ENCODE assay signal across 30 cellular contexts in the genomic region with DNA sequence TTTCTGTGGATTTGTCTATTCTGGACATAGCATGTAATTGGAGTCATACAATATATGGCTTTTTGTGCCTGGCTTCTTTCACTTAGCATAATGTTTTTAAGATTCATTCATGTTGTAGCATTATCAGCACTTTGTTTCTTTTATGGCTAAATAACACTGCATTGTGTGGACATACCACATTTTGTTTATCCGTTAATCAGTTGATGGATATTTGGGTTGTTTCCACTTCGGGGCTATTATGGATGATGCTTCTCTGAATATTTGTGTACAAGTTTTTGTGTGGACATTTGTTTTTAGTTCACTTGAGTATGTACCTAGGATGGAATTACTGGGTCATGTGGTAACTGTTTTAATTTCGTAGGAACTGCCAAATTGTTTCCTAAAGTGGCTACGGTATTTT.
"Had no signal": no experiment of that assay in that cellular context is flagged by ENCODE, and none has a peak within 500 bp of the region (broad histone marks: within the 10 kb centered on the region; RNA-seq: fewer than 3 reads in every experiment).

No MANE protein-coding gene starts in this region.

- H3K4me3 Mint-ChIP-seq: activated CD4-positive, alpha-beta memory T cell treated with anti-CD3 and anti-CD28 coated beads for 36 hours; activated CD4-positive, alpha-beta T cell treated with anti-CD3 and anti-CD28 coated beads, Interleukin-2, amount 10 ng/mL, durations not matched to agents 24 days and 14 days; activated naive CD4-positive, alpha-beta T cell treated with anti-CD3 and anti-CD28 coated beads, Interleukin-2, amount 10 ng/mL, durations not matched to agents 7 days and 5 days; activated T-helper 1 cell treated with anti-CD3 and anti-CD28 coated beads, Interleukin-12 subunit alpha, Interleukin-12 subunit beta, Interleukin-2, Interleukin-4 antibody, amounts not matched to agents 30 ng/mL and 10 ng/mL and 1 ng/mL, durations not matched to agents 14 hours and 24 hours and 36 hours; immature natural killer cell; memory B cell; T-helper 1 cell treated with Interleukin-12 subunit alpha and Interleukin-12 subunit beta and Interleukin-4 antibody, amounts not matched to agents 30 μg/mL and 1 μg/mL, for 36 hours had no signal

- DNase-seq: activated CD4-positive, alpha-beta memory T cell treated with anti-CD3 and anti-CD28 coated beads for 36 hours; activated CD4-positive, alpha-beta T cell treated with anti-CD3 and anti-CD28 coated beads, Interleukin-2, amount 10 ng/mL, durations not matched to agents 24 days and 14 days; activated CD8-positive, alpha-beta memory T cell treated with anti-CD3 and anti-CD28 coated beads, Interleukin-2, amount 50 U/mL, for 4 hours; activated effector memory CD4-positive, alpha-beta T cell treated with anti-CD3 and anti-CD28 coated beads, Interleukin-2, amount 50 U/mL, for 16 hours; activated naive CD4-positive, alpha-beta T cell treated with anti-CD3 and anti-CD28 coated beads, Interleukin-2, amount 10 ng/mL, durations not matched to agents 7 days and 5 days; activated T-cell treated with anti-CD3 and anti-CD28 coated beads, Interleukin-2, amount 50 U/mL, for 1 hour; amniotic stem cell; central memory CD4-positive, alpha-beta T cell; foreskin keratinocyte; heart left ventricle; hypothalamus; immature natural killer cell; midbrain; naive thymus-derived CD4-positive, alpha-beta T cell; nucleus accumbens; pancreas; spleen; stimulated activated naive CD4-positive, alpha-beta T cell; T-helper 9 cell; testis; transverse colon; uterus; WERI-Rb-1 had no signal

- ATAC-seq: activated CD4-positive, CD25-positive, alpha-beta regulatory T cell treated with anti-CD3 and anti-CD28 coated beads, Interleukin-2, amount 50 U/mL, for 24 hours; foreskin keratinocyte; heart left ventricle; naive thymus-derived CD4-positive, alpha-beta T cell; pancreas had no signal

- H3K4me3 ChIP-seq: breast epithelium, esophagus muscularis mucosa, heart left ventricle, pancreas, right atrium auricular region, spleen, testis, transverse colon, uterus had no signal

- H3K36me3 Mint-ChIP-seq: immature natural killer cell had no signal

- H3K27me3 Mint-ChIP-seq: activated CD4-positive, alpha-beta memory T cell treated with anti-CD3 and anti-CD28 coated beads for 36 hours; activated CD4-positive, alpha-beta T cell treated with anti-CD3 and anti-CD28 coated beads, Interleukin-2, amount 10 ng/mL, durations not matched to agents 24 days and 14 days; memory B cell had no signal

- H3K36me3 ChIP-seq: breast epithelium, esophagus muscularis mucosa, heart left ventricle, pancreas, right atrium auricular region, transverse colon, uterus had no signal

- H3K27me3 ChIP-seq: breast epithelium, esophagus muscularis mucosa, foreskin keratinocyte, heart left ventricle, pancreas, right atrium auricular region, spleen, testis, transverse colon, uterus had no signal

- H3K27ac Mint-ChIP-seq: activated CD4-positive, alpha-beta memory T cell treated with anti-CD3 and anti-CD28 coated beads for 36 hours; activated CD4-positive, alpha-beta T cell treated with anti-CD3 and anti-CD28 coated beads, Interleukin-2, amount 10 ng/mL, durations not matched to agents 24 days and 14 days; activated naive CD4-positive, alpha-beta T cell treated with anti-CD3 and anti-CD28 coated beads, Interleukin-2, amount 10 ng/mL, durations not matched to agents 7 days and 5 days; activated T-helper 1 cell treated with anti-CD3 and anti-CD28 coated beads, Interleukin-12 subunit alpha, Interleukin-12 subunit beta, Interleukin-2, Interleukin-4 antibody, amounts not matched to agents 30 ng/mL and 10 ng/mL and 1 ng/mL, durations not matched to agents 14 hours and 24 hours and 36 hours; memory B cell; T-helper 1 cell treated with Interleukin-12 subunit alpha and Interleukin-12 subunit beta and Interleukin-4 antibody, amounts not matched to agents 30 μg/mL and 1 μg/mL, for 36 hours had no signal

- H3K27ac ChIP-seq: breast epithelium, foreskin keratinocyte, heart left ventricle, pancreas, right atrium auricular region, spleen, testis, transverse colon, uterus, WERI-Rb-1 had no signal

- H3K9me3 ChIP-seq: breast epithelium, esophagus muscularis mucosa, heart left ventricle, pancreas, right atrium auricular region, spleen, testis, transverse colon, uterus had no signal

- H3K9me3 Mint-ChIP-seq: activated CD4-positive, alpha-beta memory T cell treated with anti-CD3 and anti-CD28 coated beads for 36 hours; activated CD4-positive, alpha-beta T cell treated with anti-CD3 and anti-CD28 coated beads, Interleukin-2, amount 10 ng/mL, durations not matched to agents 24 days and 14 days; activated naive CD4-positive, alpha-beta T cell treated with anti-CD3 and anti-CD28 coated beads, Interleukin-2, amount 10 ng/mL, durations not matched to agents 7 days and 5 days; activated T-helper 1 cell treated with anti-CD3 and anti-CD28 coated beads, Interleukin-12 subunit alpha, Interleukin-12 subunit beta, Interleukin-2, Interleukin-4 antibody, amounts not matched to agents 30 ng/mL and 10 ng/mL and 1 ng/mL, durations not matched to agents 14 hours and 24 hours and 36 hours; immature natural killer cell; memory B cell; naive thymus-derived CD4-positive, alpha-beta T cell; T-helper 1 cell treated with Interleukin-12 subunit alpha and Interleukin-12 subunit beta and Interleukin-4 antibody, amounts not matched to agents 30 μg/mL and 1 μg/mL, for 36 hours had no signal
